9 cellular contexts compared by ENCODE assay signal in the genomic region with DNA sequence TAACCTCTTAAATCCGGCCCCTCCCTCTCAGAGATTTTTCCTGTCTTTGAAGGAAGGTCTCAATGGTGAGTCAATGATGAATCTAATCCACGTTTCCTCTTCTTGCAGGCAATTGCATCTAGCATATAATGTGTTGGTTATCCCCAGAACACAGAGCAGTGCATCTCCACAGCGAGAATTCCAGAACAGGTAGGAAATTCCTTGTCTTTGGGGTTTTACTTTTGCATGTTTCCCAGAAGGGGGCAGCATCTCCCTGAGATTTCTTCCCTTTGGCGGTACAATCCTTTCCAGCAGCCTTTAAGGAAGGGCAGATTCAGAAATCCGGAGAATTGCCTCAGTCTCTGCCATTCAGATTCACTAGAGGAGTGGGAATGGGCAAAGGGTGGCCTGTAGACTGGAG.
A peak's percentile ranks its signal among the peaks of the same experiment; 100 is the strongest.
DNase-seq lines count a peak whose midpoint lies in the region; ATAC-seq, FAIRE-seq and TF ChIP-seq lines count a peak whose summit lies in the region.
"Had no signal": no experiment of that assay in that cellular context is flagged by ENCODE, and none has a peak within 500 bp of the region (broad histone marks: within the 10 kb centered on the region; RNA-seq: fewer than 3 reads in every experiment).

No MANE protein-coding gene starts in this region.

- H3K27me3 ChIP-seq in bronchial epithelial cell (ENCODE audit: control insufficient read depth, insufficient read depth, low read length): no peaks in the 10 kb centered on the region

- H3K36me3 ChIP-seq in bronchial epithelial cell (ENCODE audit: control insufficient read depth, insufficient read depth, low read length): no peaks in the 10 kb centered on the region

- no peaks in the 10 kb centered on the region for H3K4me1 Mint-ChIP-seq in T-helper 17 cell

- TF ChIP-seq CTCF in GM10266 (IDR thresholded peaks at IDR 0.05; ENCODE audit: control insufficient read depth, insufficient read depth, low read depth, missing control alignments) (peak; percentile 44), bronchial epithelial cell (IDR thresholded peaks at IDR 0.05; ENCODE audit: insufficient read depth, low read length, severe bottlenecking) (peak; percentile 71)

- H3K4me3 ChIP-seq in bronchial epithelial cell (ENCODE audit: low read depth, low read length): no peak overlapping the region

- peaks cover 7% of the 10 kb centered on the region for H3K27me3 Mint-ChIP-seq in T-helper 17 cell

- no peaks in the 10 kb centered on the region for H3K9me3 ChIP-seq in T-helper 17 cell (ENCODE audit: control insufficient read depth, low read length, poor library complexity, severe bottlenecking)

- DNase-seq in GM10266 (ENCODE audit: extremely low spot score) (no peak), NCI-H1105 (lab: John Stamatoyannopoulos, UW) (peak; percentile 13), bronchial epithelial cell (ENCODE audit: low read depth) (peak; percentile 49), left kidney (ENCODE audit: low read depth, low spot score) (peak; percentile 86), germinal center (ENCODE audit: low spot score) (no peak), T-helper 17 cell (no peak)

- no peaks in the 10 kb centered on the region for H3K36me3 Mint-ChIP-seq in T-helper 17 cell (ENCODE audit: low read depth)

- no peak for FAIRE-seq in bronchial epithelial cell (lab: Jason Lieb, UNC)
- FAIRE-seq: TTC549 had no signal

- H3K4me3 Mint-ChIP-seq in T-helper 17 cell: no peak overlapping the region

- no peak overlapping the region for H3K27ac Mint-ChIP-seq in T-helper 17 cell

- ATAC-seq in HG03457 (IDR thresholded peaks at IDR 0.05; ENCODE audit: unreplicated experiment): no peak
- ATAC-seq in HG02571 (IDR thresholded peaks at IDR 0.05; ENCODE audit: unreplicated experiment): no peak
- no peak for ATAC-seq in T-helper 17 cell

Comparison
In these comparisons a context has a peak if more than half of its experiments do, and no peak if none do; other contexts are left out.
1. DNase-seq: peak in NCI-H1105 (single experiment), bronchial epithelial cell (single experiment) and left kidney (single experiment); none in GM10266 (single experiment), germinal center (single experiment) and T-helper 17 cell (0 of 3).